In the genomic region with DNA sequence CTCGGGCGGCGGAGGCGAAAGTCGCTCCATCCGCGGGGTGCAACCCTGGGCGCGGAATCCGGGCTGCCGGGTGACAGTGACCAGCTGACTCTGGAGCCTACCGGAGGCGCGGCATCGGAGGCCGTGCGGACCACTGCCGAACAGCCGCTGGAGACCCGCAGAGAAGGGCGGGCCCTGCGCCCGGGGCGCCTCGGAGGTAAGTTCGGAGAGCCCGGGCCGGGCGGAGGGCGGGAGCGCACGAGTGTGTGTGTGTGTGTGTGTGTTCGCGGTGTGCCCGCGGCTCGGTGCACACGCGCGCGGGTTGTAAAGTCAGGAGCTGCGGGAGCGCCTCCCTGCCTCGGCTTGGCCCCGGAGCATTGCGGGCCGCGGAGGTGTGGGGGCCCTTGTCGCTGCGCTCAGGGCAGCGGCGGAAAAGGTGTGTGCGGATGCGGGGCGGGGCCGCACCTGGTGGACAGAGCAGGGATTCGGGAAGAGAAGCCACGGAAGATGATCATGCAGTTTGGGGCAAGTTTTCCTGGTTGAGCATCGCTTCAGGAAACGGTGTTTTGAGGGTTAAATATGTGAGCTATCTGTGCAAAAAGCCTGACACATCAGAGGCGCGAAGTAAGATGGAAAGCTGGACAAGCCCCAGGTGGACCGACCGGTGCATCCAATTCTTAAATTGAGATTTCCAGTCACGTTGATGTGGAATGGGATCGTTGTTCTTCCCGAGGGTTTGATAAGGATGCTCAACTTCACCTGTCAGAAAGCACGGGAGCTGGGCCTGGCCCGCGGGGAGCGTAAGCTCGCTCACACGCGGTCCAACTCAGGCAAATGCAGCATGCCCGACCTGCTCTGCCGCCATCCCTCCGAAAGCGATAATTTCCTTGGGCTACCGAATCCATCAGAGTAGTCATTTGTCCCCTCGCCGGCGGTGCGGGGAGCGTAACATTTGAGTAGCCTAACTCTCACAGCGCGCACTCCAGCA, we compare ENCODE assay signal across 10 cellular contexts. TPM values are rescaled to one million over a fixed set of nuclear protein-coding genes. Genes with fewer than 3 reads are reported as not detected.
A peak's percentile ranks its signal among the peaks of the same experiment; 100 is the strongest.
DNase-seq lines count a peak whose midpoint lies in the region; ATAC-seq, FAIRE-seq and TF ChIP-seq lines count a peak whose summit lies in the region.
"Had no signal": no experiment of that assay in that cellular context is flagged by ENCODE, and none has a peak within 500 bp of the region (broad histone marks: within the 10 kb centered on the region; RNA-seq: fewer than 3 reads in every experiment).

No MANE protein-coding gene starts in this region.

- H3K4me3 ChIP-seq in A549 = peak overlapping the region; percentile 58
- peak overlapping the region; percentile 45 for H3K4me3 ChIP-seq in HFF-Myc (replicated peaks; ENCODE audit: low read depth, low read length)
- H3K4me3 ChIP-seq in dorsolateral prefrontal cortex = peak overlapping the region; percentile 33 to 74 (median 58)
- peak overlapping the region; percentile 59 for H3K4me3 ChIP-seq in mesodermal cell (ENCODE audit: extremely low read depth, insufficient read depth, low read length, poor library complexity, severe bottlenecking)

- H3K36me3 Mint-ChIP-seq in activated T-helper 1 cell treated with anti-CD3 and anti-CD28 coated beads, Interleukin-12 subunit alpha, Interleukin-12 subunit beta, Interleukin-2, Interleukin-4 antibody, amounts not matched to agents 30 ng/mL and 10 ng/mL and 1 ng/mL, durations not matched to agents 14 hours and 24 hours and 36 hours (ENCODE audit: low read depth) = no peaks in the 10 kb centered on the region

- FAIRE-seq in A549 (lab: Jason Lieb, UNC) = no peak

- H3K27ac Mint-ChIP-seq in activated T-helper 1 cell treated with anti-CD3 and anti-CD28 coated beads, Interleukin-12 subunit alpha, Interleukin-12 subunit beta, Interleukin-2, Interleukin-4 antibody, amounts not matched to agents 30 ng/mL and 10 ng/mL and 1 ng/mL, durations not matched to agents 14 hours and 24 hours and 36 hours = no peak overlapping the region

- H3K4me2 ChIP-seq in A549 = peak overlapping the region; percentile 94

- no peak overlapping the region for H3K4me3 Mint-ChIP-seq in activated T-helper 1 cell treated with anti-CD3 and anti-CD28 coated beads, Interleukin-12 subunit alpha, Interleukin-12 subunit beta, Interleukin-2, Interleukin-4 antibody, amounts not matched to agents 30 ng/mL and 10 ng/mL and 1 ng/mL, durations not matched to agents 14 hours and 24 hours and 36 hours

- TF ChIP-seq POLR2A in A549 (IDR thresholded peaks at IDR 0.05; ENCODE audit: low read length) = no peak

- TF ChIP-seq CTCF in A549 (IDR thresholded peaks at IDR 0.05) (no peak; the same call in 2 of the 3 replicates), HFF-Myc (IDR thresholded peaks at IDR 0.05; ENCODE audit: low read depth, low read length, missing control alignments) (no peak), dorsolateral prefrontal cortex (IDR thresholded peaks at IDR 0.05 in 54 of 56, conservative IDR thresholded peaks at IDR 0.05 in 2 of 56; ENCODE audit: low read depth in 1 of 56, partially characterized antibody in 56 of 56) (peak in 1 of 56 donors; percentile 4)

- peaks cover 6% of the 10 kb centered on the region for H3K9me3 Mint-ChIP-seq in activated T-helper 1 cell treated with anti-CD3 and anti-CD28 coated beads, Interleukin-12 subunit alpha, Interleukin-12 subunit beta, Interleukin-2, Interleukin-4 antibody, amounts not matched to agents 30 ng/mL and 10 ng/mL and 1 ng/mL, durations not matched to agents 14 hours and 24 hours and 36 hours

- no peak for TF ChIP-seq EP300 in A549 (IDR thresholded peaks at IDR 0.05)

- 52% methylated on average over 64 of the region's 86 CpGs for WGBS in A549 (ENCODE audit: missing lambda C conversion rate)
- WGBS in mesodermal cell (ENCODE audit: insufficient coverage in 2 of 2), 2 experiments = 5% methylated on average over 62 to 69 of the region's 86 CpGs

- no peaks in the 10 kb centered on the region for H3K9me3 ChIP-seq in A549
- H3K9me3 ChIP-seq in mesodermal cell (ENCODE audit: control insufficient read depth, low read length) = no peaks in the 10 kb centered on the region

- no peaks in the 10 kb centered on the region for H3K4me1 Mint-ChIP-seq in activated T-helper 1 cell treated with anti-CD3 and anti-CD28 coated beads, Interleukin-12 subunit alpha, Interleukin-12 subunit beta, Interleukin-2, Interleukin-4 antibody, amounts not matched to agents 30 ng/mL and 10 ng/mL and 1 ng/mL, durations not matched to agents 14 hours and 24 hours and 36 hours (ENCODE audit: low read depth)

- intact Hi-C loops in dorsolateral prefrontal cortex (cut with DNase I) = no loop called here
- intact Hi-C loops in activated T-helper 1 cell treated with anti-CD3 and anti-CD28 coated beads, Interleukin-12 subunit alpha, Interleukin-12 subunit beta, Interleukin-2, Interleukin-4 antibody, amounts not matched to agents 30 ng/mL and 10 ng/mL and 1 ng/mL, durations not matched to agents 14 hours and 24 hours and 36 hours (cut with micrococcal nuclease) = no loop called here

- peaks cover 0 to 59% (median 45%) of the 10 kb centered on the region in 45 donors for H3K27me3 ChIP-seq in dorsolateral prefrontal cortex

- CTCF ChIA-PET in A549 (lab: Yijun Ruan, JAX) = interaction anchor here (0.6 to 4.0 kb wide), 24 partner anchors 10 to 443 kb away, joined by 3 to 28 read pairs (median 5); no protein-coding TSS in a partner anchor

- peak overlapping the region in 1 of 2 experiments; percentile 67; a peak in 3 of 6 replicates for H3K27ac ChIP-seq in A549
- H3K27ac ChIP-seq in dorsolateral prefrontal cortex = peak overlapping the region in 2 of 59 donors; percentile 14 to 74
- no peak overlapping the region for H3K27ac ChIP-seq in mesodermal cell (ENCODE audit: low read depth, low read length, severe bottlenecking)

- H3K4me1 ChIP-seq in A549 (no peaks in the 10 kb centered on the region), mesodermal cell (ENCODE audit: control insufficient read depth, insufficient read depth, low read length, poor library complexity, severe bottlenecking) (peaks cover 7% of the 10 kb centered on the region)

- POLR2A ChIA-PET in A549 (lab: Yijun Ruan, JAX) = no interaction called here

- peak in 1 of 2 experiments; percentile 17 for DNase-seq in A549 (ENCODE audit: low read depth in 1 of 2, low spot score in 1 of 2)
- no peak for DNase-seq in HFF-Myc (ENCODE audit: extremely low read depth, low read depth)
- peak in 1 of 10 donors; percentile 44 for DNase-seq in dorsolateral prefrontal cortex
- DNase-seq in NCI-H2196 treated with DMSO at 0.1 percent for 48 hours (lab: John Stamatoyannopoulos, UW; ENCODE audit: unreplicated experiment) = no peak
- no peak for DNase-seq in activated T-helper 1 cell treated with anti-CD3 and anti-CD28 coated beads, Interleukin-12 subunit alpha, Interleukin-12 subunit beta, Interleukin-2, Interleukin-4 antibody, amounts not matched to agents 30 ng/mL and 10 ng/mL and 1 ng/mL, durations not matched to agents 14 hours and 24 hours and 36 hours (ENCODE audit: low spot score)
- no peak for DNase-seq in NCI-H524 (lab: John Stamatoyannopoulos, UW)
- no peak for DNase-seq in stimulated activated CD8-positive, alpha-beta memory T cell treated with anti-CD3 and anti-CD28 coated beads, Interleukin-4, amount 100 ng/mL, for 48 hours
- DNase-seq: effector CD4-positive, alpha-beta T cell; SHP77 had no signal

- no peaks in the 10 kb centered on the region for H3K36me3 ChIP-seq in mesodermal cell (ENCODE audit: control insufficient read depth, insufficient read depth, low read length)

- no peak for TF ChIP-seq RAD21 in A549 (conservative IDR thresholded peaks at IDR 0.05 in 1 of 2, IDR thresholded peaks at IDR 0.05 in 1 of 2)

- H3K27me3 Mint-ChIP-seq in activated T-helper 1 cell treated with anti-CD3 and anti-CD28 coated beads, Interleukin-12 subunit alpha, Interleukin-12 subunit beta, Interleukin-2, Interleukin-4 antibody, amounts not matched to agents 30 ng/mL and 10 ng/mL and 1 ng/mL, durations not matched to agents 14 hours and 24 hours and 36 hours (ENCODE audit: insufficient read depth) = peaks cover 64% of the 10 kb centered on the region

- ATAC-seq in A549 = peak; percentile 37 to 64; a peak in 4 of 6 replicates

TF ChIP-seq in A549, 52 proteins besides CTCF, POLR2A, EP300 and RAD21 (continues in another document):
- TF ChIP-seq KDM5A (IDR thresholded peaks at IDR 0.05) (no peak), TFCP2L1 (CRISPR knock-in tag; IDR thresholded peaks at IDR 0.05) (no peak), HOXA7 (CRISPR knock-in tag; IDR thresholded peaks at IDR 0.05) (no peak), SREBF2 (IDR thresholded peaks at IDR 0.05) (no peak), ZFP36 (IDR thresholded peaks at IDR 0.05; ENCODE audit: borderline replicate concordance, partially characterized antibody) (no peak), HOXB13 (CRISPR knock-in tag; IDR thresholded peaks at IDR 0.05; ENCODE audit: low read depth) (no peak), MYC (IDR thresholded peaks at IDR 0.05; ENCODE audit: borderline replicate concordance, low read length) (no peak), ZNF302 (CRISPR knock-in tag; IDR thresholded peaks at IDR 0.05) (no peak), RCOR1 (IDR thresholded peaks at IDR 0.05; ENCODE audit: low read depth, low read length) (no peak)
- TF ChIP-seq, protein P1, sequence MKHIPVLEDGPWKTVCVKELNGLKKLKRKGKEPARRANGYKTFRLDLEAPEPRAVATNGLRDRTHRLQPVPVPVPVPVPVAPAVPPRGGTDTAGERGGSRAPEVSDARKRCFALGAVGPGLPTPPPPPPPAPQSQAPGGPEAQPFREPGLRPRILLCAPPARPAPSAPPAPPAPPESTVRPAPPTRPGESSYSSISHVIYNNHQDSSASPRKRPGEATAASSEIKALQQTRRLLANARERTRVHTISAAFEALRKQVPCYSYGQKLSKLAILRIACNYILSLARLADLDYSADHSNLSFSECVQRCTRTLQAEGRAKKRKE (CRISPR knock-in tag; IDR thresholded peaks at IDR 0.05; ENCODE audit: low read depth) = no peak

RNA-seq across cellular contexts. Expression of a gene that starts 0.5 kb away (rescaled TPM):
- polyA plus RNA-seq in A549 (2011; rRNA removed) = 0.88 and 1.5 TPM in 2 replicates
- 0.13 and 0.16 TPM in 2 replicates for polyA plus RNA-seq in A549 (2012; cell fraction: cytosol; rRNA removed)
- polyA plus RNA-seq in A549 (2012; cell fraction: nucleus; rRNA removed) = 0.34 and 0.53 TPM in 2 replicates
- polyA plus RNA-seq in A549 (2017; fragmentation: RNase III; extraction: RNeasy Plus Mini Kit Qiagen cat#74134 plus additional on column Dnase treatment) = 0.71 to 0.87 TPM (median 0.71 TPM) in 3 replicates
- 1.7 and 2.3 TPM in 2 replicates for polyA minus RNA-seq in A549 (2011; rRNA and poly(A)+ RNA removed)
- 1 to 10 TPM; 1.8 to 7.3 (median 3.6) TPM for total RNA-seq in dorsolateral prefrontal cortex
- polyA plus RNA-seq in mesodermal cell (2013, experiment 1 of 2) = 5.3 TPM
- 5.8 TPM for polyA plus RNA-seq in mesodermal cell (2013, experiment 2 of 2)
- total RNA-seq in activated T-helper 1 cell treated with anti-CD3 and anti-CD28 coated beads, Interleukin-12 subunit alpha, Interleukin-12 subunit beta, Interleukin-2, Interleukin-4 antibody, amounts not matched to agents 30 ng/mL and 10 ng/mL and 1 ng/mL, durations not matched to agents 14 hours and 24 hours and 36 hours = 0.60 and 0.93 TPM in 2 replicates
